In genomic region chr17:29095439-29095838, GRCh38 we compare ENCODE assay signal across 23 cellular contexts. TPM values are rescaled to one million over a fixed set of nuclear protein-coding genes. Genes with fewer than 3 reads are reported as not detected.
DNase-seq lines count a peak whose midpoint lies in the region; ATAC-seq and TF ChIP-seq lines count a peak whose summit lies in the region.
"Had no signal": no experiment of that assay in that cellular context is flagged by ENCODE, and none has a peak within 500 bp of the region (broad histone marks: within the 10 kb centered on the region; RNA-seq: fewer than 3 reads in every experiment).

No MANE protein-coding gene starts in this region.

- peak overlapping the region; percentile 13 for H3K27ac Mint-ChIP-seq in activated CD4-positive, alpha-beta T cell treated with anti-CD3 and anti-CD28 coated beads for 36 hours
- H3K27ac Mint-ChIP-seq in neural crest cell (ENCODE audit: unreplicated experiment): peak overlapping the region; percentile 27
- no peak overlapping the region for H3K27ac Mint-ChIP-seq in naive thymus-derived CD4-positive, alpha-beta T cell

- no peaks in the 10 kb centered on the region for H3K27me3 ChIP-seq in naive thymus-derived CD4-positive, alpha-beta T cell (ENCODE audit: control insufficient read depth in 2 of 2, insufficient read depth in 2 of 2, low read length in 2 of 2)
- H3K27me3 ChIP-seq: BE2C, MG63, Peyer's patch had no signal

- intact Hi-C loops in activated CD4-positive, alpha-beta T cell treated with anti-CD3 and anti-CD28 coated beads for 36 hours (cut with DNase I, micrococcal nuclease): no loop called here
- intact Hi-C loops in naive thymus-derived CD4-positive, alpha-beta T cell (cut with micrococcal nuclease): no loop called here

- CTCF ChIA-PET in activated CD4-positive, alpha-beta T cell treated with anti-CD3 and anti-CD28 coated beads for 36 hours (lab: Charles Lee): interaction anchor here (0.5 to 1.5 kb wide), 7 partner anchors 20 to 271 kb away, joined by 3 to 4 read pairs (median 3); no protein-coding TSS in a partner anchor
- CTCF ChIA-PET in naive thymus-derived CD4-positive, alpha-beta T cell (lab: Charles Lee): no interaction called here

- no peak for ATAC-seq in activated CD4-positive, alpha-beta T cell treated with anti-CD3 and anti-CD28 coated beads for 36 hours
- ATAC-seq in naive thymus-derived CD4-positive, alpha-beta T cell: no peak
- no peak for ATAC-seq in HG02763 (IDR thresholded peaks at IDR 0.05; ENCODE audit: unreplicated experiment)

- no peak for DNase-seq in activated CD4-positive, alpha-beta T cell treated with anti-CD3 and anti-CD28 coated beads for 36 hours
- DNase-seq in activated CD4-positive, alpha-beta T cell treated with anti-CD3 and anti-CD28 coated beads for 4 hours: no peak
- DNase-seq in caudate nucleus (lab: John Stamatoyannopoulos, UW): peak in 1 of 61 donors; percentile 32
- no peak for DNase-seq in neural crest cell (ENCODE audit: low read depth, low spot score)
- no peak for DNase-seq in naive thymus-derived CD4-positive, alpha-beta T cell
- DNase-seq in SK-N-DZ (ENCODE audit: low spot score): no peak
- DNase-seq: ACHN, BE2C, DMS153, DND-41, GM23248, H7, KG1, MG63, NCI-H1105 treated with DMSO at 0.1 percent for 48 hours, NCI-H2029 treated with DMSO at 0.1 percent for 48 hours, OCI-M1, Peyer's patch, SHP77 treated with DMSO at 0.1 percent for 48 hours, SK-N-SH had no signal

- H3K4me3 ChIP-seq in naive thymus-derived CD4-positive, alpha-beta T cell (ENCODE audit: low read length): no peak overlapping the region
- H3K4me3 ChIP-seq: GM23248, MG63, Peyer's patch had no signal

- peaks cover 9% of the 10 kb centered on the region for H3K4me1 Mint-ChIP-seq in activated CD4-positive, alpha-beta T cell treated with anti-CD3 and anti-CD28 coated beads for 36 hours
- H3K4me1 Mint-ChIP-seq in neural crest cell: peaks cover 8% of the 10 kb centered on the region
- H3K4me1 Mint-ChIP-seq in naive thymus-derived CD4-positive, alpha-beta T cell: peaks cover 0 to 3% (median 0%) of the 10 kb centered on the region in 7 donors
- H3K4me1 Mint-ChIP-seq: CD14-positive monocyte had no signal

- H3K36me3 Mint-ChIP-seq in activated CD4-positive, alpha-beta T cell treated with anti-CD3 and anti-CD28 coated beads for 36 hours (ENCODE audit: low read depth): peaks cover 7% of the 10 kb centered on the region
- no peaks in the 10 kb centered on the region for H3K36me3 Mint-ChIP-seq in neural crest cell (ENCODE audit: low read depth)
- H3K36me3 Mint-ChIP-seq in naive thymus-derived CD4-positive, alpha-beta T cell: peaks cover 2 to 49% (median 8%) of the 10 kb centered on the region in 5 donors

- H3K27me3 Mint-ChIP-seq in activated CD4-positive, alpha-beta T cell treated with anti-CD3 and anti-CD28 coated beads for 36 hours: no peaks in the 10 kb centered on the region
- no peaks in the 10 kb centered on the region for H3K27me3 Mint-ChIP-seq in neural crest cell (ENCODE audit: low read depth)
- no peaks in the 10 kb centered on the region for H3K27me3 Mint-ChIP-seq in naive thymus-derived CD4-positive, alpha-beta T cell

- no peak overlapping the region for H3K4me3 Mint-ChIP-seq in activated CD4-positive, alpha-beta T cell treated with anti-CD3 and anti-CD28 coated beads for 36 hours
- no peak overlapping the region for H3K4me3 Mint-ChIP-seq in neural crest cell
- H3K4me3 Mint-ChIP-seq in naive thymus-derived CD4-positive, alpha-beta T cell: no peak overlapping the region
- H3K4me3 Mint-ChIP-seq: CD14-positive monocyte had no signal

- H3K27ac ChIP-seq in caudate nucleus (ENCODE audit: low read depth, low read length): peak overlapping the region; percentile 93
- no peak overlapping the region for H3K27ac ChIP-seq in naive thymus-derived CD4-positive, alpha-beta T cell (ENCODE audit: low read depth, low read length)
- H3K27ac ChIP-seq: 22Rv1, GM23248, Peyer's patch had no signal

- H3K9me3 ChIP-seq in naive thymus-derived CD4-positive, alpha-beta T cell (ENCODE audit: control insufficient read depth in 2 of 3, low read length in 3 of 3): no peaks in the 10 kb centered on the region
- H3K9me3 ChIP-seq: BE2C, MG63, Peyer's patch, SK-N-SH had no signal

- H3K4me1 ChIP-seq in naive thymus-derived CD4-positive, alpha-beta T cell (ENCODE audit: control insufficient read depth in 2 of 2, insufficient read depth in 2 of 2, low read length in 2 of 2): no peaks in the 10 kb centered on the region
- H3K4me1 ChIP-seq: Peyer's patch had no signal

- POLR2A ChIA-PET in activated CD4-positive, alpha-beta T cell treated with anti-CD3 and anti-CD28 coated beads for 36 hours (lab: Charles Lee): no interaction called here
- POLR2A ChIA-PET in naive thymus-derived CD4-positive, alpha-beta T cell (lab: Charles Lee): no interaction called here

- peaks cover 0 to 100% (median 45%) of the 10 kb centered on the region in 3 experiments for H3K36me3 ChIP-seq in naive thymus-derived CD4-positive, alpha-beta T cell (ENCODE audit: control insufficient read depth in 2 of 3, insufficient read depth in 3 of 3, low read length in 3 of 3)
- H3K36me3 ChIP-seq: BE2C had no signal

- no peaks in the 10 kb centered on the region for H3K9me3 Mint-ChIP-seq in activated CD4-positive, alpha-beta T cell treated with anti-CD3 and anti-CD28 coated beads for 36 hours (ENCODE audit: low read depth)
- no peaks in the 10 kb centered on the region for H3K9me3 Mint-ChIP-seq in neural crest cell
- H3K9me3 Mint-ChIP-seq in naive thymus-derived CD4-positive, alpha-beta T cell: peaks cover 0 to 3% (median 0%) of the 10 kb centered on the region in 11 donors
- H3K9me3 Mint-ChIP-seq: CD14-positive monocyte had no signal

- no peak for TF ChIP-seq CTCF in neural crest cell (conservative IDR thresholded peaks at IDR 0.05)

RNA-seq across cellular contexts. Expression of gene PIPOX, which starts 52.5 kb away (rescaled TPM):
- 1 to 10 TPM; 1.8 to 2.1 TPM for total RNA-seq in activated CD4-positive, alpha-beta T cell treated with anti-CD3 and anti-CD28 coated beads for 36 hours
- total RNA-seq in neural crest cell: 3.3 and 4.1 TPM in 2 replicates
- 1 to 10 TPM; 1.6 to 6.4 (median 5.3) TPM for total RNA-seq in naive thymus-derived CD4-positive, alpha-beta T cell
- under 1 TPM; 0.27 to 0.49 TPM for polyA plus RNA-seq in naive thymus-derived CD4-positive, alpha-beta T cell
- 4.8 and 5.6 TPM in 2 replicates for polyA plus RNA-seq in SK-N-DZ (2014; cell fraction: cytosol; rRNA removed)
- polyA plus RNA-seq in SK-N-DZ (2014; cell fraction: nucleus; rRNA removed): 1.5 and 2.1 TPM in 2 replicates
- total RNA-seq: GM23248 had no signal
- polyA plus RNA-seq: GM23248 had no signal

Comparison
In these comparisons a context has a peak if more than half of its experiments do, and no peak if none do; other contexts are left out.
1. H3K27ac Mint-ChIP-seq: peak in activated CD4-positive, alpha-beta T cell treated with anti-CD3 and anti-CD28 coated beads for 36 hours (single experiment) and neural crest cell (single experiment); none in naive thymus-derived CD4-positive, alpha-beta T cell (0 of 9).